20 cellular contexts compared by ENCODE assay signal in genomic region chr5:137760294-137761019, GRCh38. TPM values are rescaled to one million over a fixed set of nuclear protein-coding genes. Genes with fewer than 3 reads are reported as not detected.
DNase-seq lines count a peak whose midpoint lies in the region; ATAC-seq, FAIRE-seq and TF ChIP-seq lines count a peak whose summit lies in the region.
"Had no signal": no experiment of that assay in that cellular context is flagged by ENCODE, and none has a peak within 500 bp of the region (broad histone marks: within the 10 kb centered on the region; RNA-seq: fewer than 3 reads in every experiment).

No MANE protein-coding gene starts in this region.

- H3K4me3 Mint-ChIP-seq in stimulated activated naive CD8-positive, alpha-beta T cell treated with anti-CD3 and anti-CD28 coated beads, Interleukin-15, amount 100 ng/mL, for 72 hours = no peak overlapping the region
- H3K4me3 Mint-ChIP-seq: CD4-positive, alpha-beta memory T cell had no signal

- H3K4me2 ChIP-seq in A549 = peak overlapping the region; percentile 31; the same call in 2 of the 3 replicates
- H3K4me2 ChIP-seq: BLaER1 had no signal

- WGBS in A549 (ENCODE audit: missing lambda C conversion rate) = 63% methylated on average over 7 of the region's 7 CpGs

- no peaks in the 10 kb centered on the region for H3K4me1 Mint-ChIP-seq in stimulated activated naive CD8-positive, alpha-beta T cell treated with anti-CD3 and anti-CD28 coated beads, Interleukin-15, amount 100 ng/mL, for 72 hours

- no peak overlapping the region for H3K27ac Mint-ChIP-seq in stimulated activated naive CD8-positive, alpha-beta T cell treated with anti-CD3 and anti-CD28 coated beads, Interleukin-15, amount 100 ng/mL, for 72 hours
- H3K27ac Mint-ChIP-seq: CD4-positive, alpha-beta memory T cell had no signal

- H3K9me3 Mint-ChIP-seq in stimulated activated naive CD8-positive, alpha-beta T cell treated with anti-CD3 and anti-CD28 coated beads, Interleukin-15, amount 100 ng/mL, for 72 hours = no peaks in the 10 kb centered on the region

- H3K4me1 ChIP-seq in A549 = peaks cover 33% of the 10 kb centered on the region
- H3K4me1 ChIP-seq in HEK293 (ENCODE audit: control insufficient read depth, insufficient read depth, low read length) = no peaks in the 10 kb centered on the region
- H3K4me1 ChIP-seq in SJSA1 (replicated peaks) = peaks cover 20% of the 10 kb centered on the region

- CTCF ChIA-PET in A549 (lab: Yijun Ruan, JAX) (interaction anchor here (0.6 to 8.7 kb wide), 9 partner anchors 9 to 327 kb away, joined by 3 to 58 read pairs (median 3); no protein-coding TSS in a partner anchor), HEK293 (lab: Yijun Ruan, JAX) (interaction anchor here (0.6 to 3.1 kb wide), 4 partner anchors 13 to 23 kb away, joined by 3 to 22 read pairs (median 3); no protein-coding TSS in a partner anchor)

- TF ChIP-seq CTCF in A549 (IDR thresholded peaks at IDR 0.05) (no peak), HEK293 (tag by site-specific recombination; IDR thresholded peaks at IDR 0.05) (no peak)

- H3K36me3 ChIP-seq in HEK293 (ENCODE audit: control insufficient read depth in 2 of 2, insufficient read depth in 1 of 2, low read length in 2 of 2) = no peaks in the 10 kb centered on the region
- no peaks in the 10 kb centered on the region for H3K36me3 ChIP-seq in SJSA1
- H3K36me3 ChIP-seq: BLaER1 had no signal

- no peaks in the 10 kb centered on the region for H3K27me3 Mint-ChIP-seq in stimulated activated naive CD8-positive, alpha-beta T cell treated with anti-CD3 and anti-CD28 coated beads, Interleukin-15, amount 100 ng/mL, for 72 hours

- FAIRE-seq in A549 (lab: Jason Lieb, UNC) = no peak

- TF ChIP-seq POLR2A in A549 (IDR thresholded peaks at IDR 0.05; ENCODE audit: low read length) = no peak

- POLR2A ChIA-PET in A549 (lab: Yijun Ruan, JAX) (interaction anchor here (1.3 kb wide), 1 partner anchor 9 kb away, joined by 3 read pairs; no protein-coding TSS in a partner anchor), HEK293 (lab: Yijun Ruan, JAX) (no interaction called here)

- TF ChIP-seq EP300 in A549 (IDR thresholded peaks at IDR 0.05) = no peak

- H3K27me3 ChIP-seq in SJSA1 (replicated peaks) = no peaks in the 10 kb centered on the region
- H3K27me3 ChIP-seq: BLaER1 had no signal

- TF ChIP-seq RAD21 in A549 (conservative IDR thresholded peaks at IDR 0.05 in 1 of 2, IDR thresholded peaks at IDR 0.05 in 1 of 2) = no peak

- H3K27ac ChIP-seq in A549 (peak overlapping the region; percentile 8 to 25; a peak in 3 of 6 replicates), HEK293 (ENCODE audit: extremely low read depth, low read depth, low read length) (no peak overlapping the region), SJSA1 (no peak overlapping the region)
- H3K27ac ChIP-seq: BLaER1 had no signal

- no peak for DNase-seq in A549 (ENCODE audit: low read depth in 1 of 2, low spot score in 1 of 2)
- peak; percentile 55 to 59 for DNase-seq in SJSA1 (ENCODE audit: low read depth in 1 of 2, low spot score in 2 of 2)
- peak; percentile 52 for DNase-seq in iris pigment epithelial cell (ENCODE audit: low read depth)
- no peak for DNase-seq in NCI-H69 (lab: John Stamatoyannopoulos, UW)
- DNase-seq in COLO668 (lab: John Stamatoyannopoulos, UW; ENCODE audit: unreplicated experiment) = no peak
- DNase-seq in stimulated activated naive CD8-positive, alpha-beta T cell treated with anti-CD3 and anti-CD28 coated beads, Interleukin-15, amount 100 ng/mL, for 72 hours = no peak
- no peak for DNase-seq in AG08396 (ENCODE audit: low spot score)
- DNase-seq: CD4-positive, alpha-beta memory T cell; DMS79; H7; KBM-7; MV-4-11; NCI-H1694 treated with DMSO at 0.1 percent for 48 hours; NCI-H510A; NCI-H774; OCI-M1; RPMI8226; SIG-M5 had no signal

- ATAC-seq in A549 = peak in 1 of 2 experiments; percentile 72; a peak in 3 of 6 replicates
- ATAC-seq in stimulated activated naive CD8-positive, alpha-beta T cell treated with anti-CD3 and anti-CD28 coated beads, Interleukin-15, amount 100 ng/mL, for 72 hours = no peak

- H3K9me3 ChIP-seq in A549 (0 out of 3 replicates have a peak, but pooled peaks cover 5% of the 10 kb centered on the region), HEK293 (ENCODE audit: control insufficient read depth, insufficient read depth, low read depth, low read length) (no peaks in the 10 kb centered on the region), SJSA1 (replicated peaks) (no peaks in the 10 kb centered on the region)
- H3K9me3 ChIP-seq: BLaER1 had no signal

- H3K4me3 ChIP-seq in A549 (no peak overlapping the region), HEK293 (ENCODE audit: low read depth, low read length) (no peak overlapping the region), SJSA1 (no peak overlapping the region)
- H3K4me3 ChIP-seq: BLaER1 had no signal

TF ChIP-seq in A549, 52 proteins besides CTCF, POLR2A, EP300 and RAD21:
- TF ChIP-seq ESRRA (IDR thresholded peaks at IDR 0.05; ENCODE audit: borderline replicate concordance, low read length) (no peak), CEBPB (IDR thresholded peaks at IDR 0.05) (peak in 1 of 2 experiments; percentile 66; a peak in 1 of 4 replicates)
TF ChIP-seq in A549: peak in this region for 1.

TF ChIP-seq in HEK293, 187 proteins besides CTCF, POLR2A, EP300 and RAD21:
- TF ChIP-seq ZNF549 (tag by site-specific recombination; IDR thresholded peaks at IDR 0.05) = peak; percentile 46; the same call in 1 of the 2 replicates
- no peak for TF ChIP-seq ZNF10 (tag by site-specific recombination; IDR thresholded peaks at IDR 0.05)
- no peak for TF ChIP-seq ZNF211 (tag by site-specific recombination; IDR thresholded peaks at IDR 0.05; ENCODE audit: low read depth)
- no peak for TF ChIP-seq ZNF248 (tag by site-specific recombination; IDR thresholded peaks at IDR 0.05)
- TF ChIP-seq ZNF791 (tag by site-specific recombination; IDR thresholded peaks at IDR 0.05) = no peak
- no peak for TF ChIP-seq ZNF830 (tag by site-specific recombination; IDR thresholded peaks at IDR 0.05; ENCODE audit: low read depth)
- peak; percentile 99 for TF ChIP-seq ZNF610 (tag by site-specific recombination; IDR thresholded peaks at IDR 0.05; ENCODE audit: borderline replicate concordance)
- no peak for TF ChIP-seq ZNF837 (tag by site-specific recombination; IDR thresholded peaks at IDR 0.05)
TF ChIP-seq in HEK293: peak in this region for 2.

RNA-seq across cellular contexts. Expression of gene HNRNPA0, which starts 6.3 kb away (rescaled TPM):
- polyA plus RNA-seq in A549 (2011; rRNA removed) = 13.6 and 17.0 TPM in 2 replicates
- polyA plus RNA-seq in A549 (2012; cell fraction: cytosol; rRNA removed) = 35.2 and 44.1 TPM in 2 replicates
- 26.5 and 28.9 TPM in 2 replicates for polyA plus RNA-seq in A549 (2012; cell fraction: nucleus; rRNA removed)
- polyA plus RNA-seq in A549 (2017; fragmentation: RNase III; extraction: RNeasy Plus Mini Kit Qiagen cat#74134 plus additional on column Dnase treatment) = 47.9 to 51.2 TPM (median 49.4 TPM) in 3 replicates
- 5.5 and 6.1 TPM in 2 replicates for polyA minus RNA-seq in A549 (2011; rRNA and poly(A)+ RNA removed)
- 15.8 and 21.0 TPM in 2 replicates for total RNA-seq in SJSA1 (2014; rRNA removed; shearing (Covaris generic))

RNA-seq across cellular contexts. Expression of gene KLHL3, which starts 24.6 kb away (rescaled TPM):
- polyA plus RNA-seq in A549 (2011; rRNA removed) = 1.1 and 1.4 TPM in 2 replicates
- 0.33 and 0.67 TPM in 2 replicates for polyA plus RNA-seq in A549 (2012; cell fraction: cytosol; rRNA removed)
- polyA plus RNA-seq in A549 (2012; cell fraction: nucleus; rRNA removed) = 1.9 and 2.7 TPM in 2 replicates
- polyA plus RNA-seq in A549 (2017; fragmentation: RNase III; extraction: RNeasy Plus Mini Kit Qiagen cat#74134 plus additional on column Dnase treatment) = 0.31 to 0.46 TPM (median 0.35 TPM) in 3 replicates
- 7.8 and 13.3 TPM in 2 replicates for polyA minus RNA-seq in A549 (2011; rRNA and poly(A)+ RNA removed)
- 0.05 TPM in 1 of 2 replicates, not detected in the other for total RNA-seq in SJSA1 (2014; rRNA removed; shearing (Covaris generic))

Comparison
In these comparisons a context has a peak if more than half of its experiments do, and no peak if none do; other contexts are left out.
1. DNase-seq: peak in SJSA1 (2 of 2) and iris pigment epithelial cell (single experiment); none in A549 (0 of 2), NCI-H69 (single experiment), COLO668 (single experiment), stimulated activated naive CD8-positive, alpha-beta T cell treated with anti-CD3 and anti-CD28 coated beads, Interleukin-15, amount 100 ng/mL, for 72 hours (0 of 2) and AG08396 (single experiment).
2. H3K27ac ChIP-seq: peak in A549 (2 of 2); none in HEK293 (single experiment) and SJSA1 (single experiment).